In the genomic region with DNA sequence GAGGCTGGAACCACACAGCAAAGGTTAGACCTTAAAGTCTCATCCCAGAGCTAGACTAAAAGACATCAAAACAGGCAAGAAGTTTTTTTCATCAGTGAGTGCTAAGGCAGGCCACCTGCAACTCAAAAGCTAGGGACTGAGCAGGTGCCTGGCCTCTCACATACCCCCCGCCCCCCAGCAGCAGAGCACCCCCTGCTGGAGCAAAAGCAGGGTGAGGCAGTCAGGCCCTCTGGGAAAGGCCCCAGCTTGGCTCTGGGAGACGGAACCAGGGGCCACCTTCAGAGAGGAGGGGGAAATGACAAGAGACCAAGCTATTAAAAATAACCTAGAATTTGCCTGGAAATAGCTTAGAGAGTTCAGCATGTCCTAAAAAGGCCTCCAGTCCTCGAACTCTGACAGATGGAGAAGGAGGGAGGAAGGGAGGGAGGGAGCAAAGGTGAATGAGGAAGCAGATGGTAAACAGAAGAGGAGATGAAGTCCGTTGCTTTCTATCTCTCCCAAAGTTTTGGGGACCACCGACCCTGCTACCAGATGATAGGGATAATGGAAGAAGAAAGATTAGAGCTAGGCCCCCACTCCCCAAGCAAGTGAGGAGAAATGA, we compare ENCODE assay signal across 9 cellular contexts. TPM values are rescaled to one million over a fixed set of nuclear protein-coding genes. Genes with fewer than 3 reads are reported as not detected.
DNase-seq lines count a peak whose midpoint lies in the region; ATAC-seq and TF ChIP-seq lines count a peak whose summit lies in the region.
"Had no signal": no experiment of that assay in that cellular context is flagged by ENCODE, and none has a peak within 500 bp of the region (broad histone marks: within the 10 kb centered on the region; RNA-seq: fewer than 3 reads in every experiment).

No MANE protein-coding gene starts in this region.

- no peaks in the 10 kb centered on the region for H3K79me2 ChIP-seq in HCT116 (ENCODE audit: insufficient read depth, low read length)

- peak; percentile 42; the same call in 1 of the 2 replicates for TF ChIP-seq RAD21 in HCT116 (IDR thresholded peaks at IDR 0.05; ENCODE audit: low read depth)

- no peaks in the 10 kb centered on the region for H3K9me3 ChIP-seq in HCT116 (ENCODE audit: control insufficient read depth in 1 of 2, insufficient read depth in 1 of 2, low read depth in 1 of 2, low read length in 2 of 2)
- no peaks in the 10 kb centered on the region for H3K9me3 ChIP-seq in lower lobe of right lung

- peaks cover 4 to 15% of the 10 kb centered on the region in 2 experiments; a peak in 3 of 4 replicates for H3K4me1 ChIP-seq in HCT116 (ENCODE audit: control insufficient read depth in 1 of 2, insufficient read depth in 2 of 2, low read length in 2 of 2)
- peaks cover 21% of the 10 kb centered on the region for H3K4me1 ChIP-seq in lower lobe of right lung

- no peaks in the 10 kb centered on the region for H3K36me3 ChIP-seq in HCT116 (ENCODE audit: control insufficient read depth in 1 of 2, insufficient read depth in 2 of 2, low read length in 2 of 2)
- H3K36me3 ChIP-seq in brain microvascular endothelial cell (replicated peaks), result no peaks in the 10 kb centered on the region
- H3K36me3 ChIP-seq in lower lobe of right lung, result no peaks in the 10 kb centered on the region

- no peaks in the 10 kb centered on the region for H4K20me1 ChIP-seq in HCT116 (ENCODE audit: insufficient read depth)

- TF ChIP-seq POLR2A in HCT116 (IDR thresholded peaks at IDR 0.05; ENCODE audit: borderline replicate concordance, extremely low read depth, insufficient read depth, insufficient read length), result no peak

- no peak overlapping the region for H2AFZ ChIP-seq in HCT116 (ENCODE audit: low read depth, low read length, poor library complexity, severe bottlenecking)

- H3K27me3 ChIP-seq in HCT116 (ENCODE audit: insufficient read depth, low read length) (peaks cover 15% of the 10 kb centered on the region; the same call in 1 of the 2 replicates), brain microvascular endothelial cell (replicated peaks) (peaks cover 14% of the 10 kb centered on the region), lower lobe of right lung (ENCODE audit: low read depth) (peaks cover 14% of the 10 kb centered on the region)

- RAD21 ChIA-PET in HCT116 (lab: Charles Lee; ENCODE audit: low non-redundant PET in 1 of 2, low total read pairs in 2 of 2, uncharacterized antibody in 2 of 2, unreplicated experiment in 2 of 2), result no interaction called here

- no peak overlapping the region for H3K4me3 ChIP-seq in AG04449 (ENCODE audit: low read depth, low read length)
- no peak overlapping the region for H3K4me3 ChIP-seq in HCT116 (replicated peaks in 1 of 2; ENCODE audit: low read depth in 1 of 2, low read length in 2 of 2)
- no peak overlapping the region for H3K4me3 ChIP-seq in brain microvascular endothelial cell (ENCODE audit: low read depth, low read length)
- H3K4me3 ChIP-seq in lower lobe of right lung, result peak overlapping the region; percentile 65

- in situ Hi-C loops in brain microvascular endothelial cell (cut with HindIII; ENCODE audit: low pct_ligation_motif_present, low sequenced_read_pairs), result no loop called here

- H3K9me2 ChIP-seq in HCT116 (ENCODE audit: insufficient read depth), result no peaks in the 10 kb centered on the region

- CTCF ChIA-PET in AG04449 (lab: Yijun Ruan, JAX), result interaction anchor here (1.0 to 1.1 kb wide), 3 partner anchors 10 to 24 kb away, joined by 3 read pairs; no protein-coding TSS in a partner anchor
- CTCF ChIA-PET in HCT116 (lab: Charles Lee), result interaction anchor here (0.8 to 2.9 kb wide), 8 partner anchors 10 to 32 kb away, joined by 3 to 19 read pairs (median 4); partner anchors contain the start of genes BLOC1S1 and RDH5

- intact Hi-C loops in HCT116 (cut with micrococcal nuclease) (no loop called here), lower lobe of right lung (cut with DNase I) (no loop called here)

- DNase-seq in AG04449 (ENCODE audit: low read depth, low spot score) (no peak), HCT116 (ENCODE audit: low read depth, low spot score) (no peak), brain microvascular endothelial cell (no peak), lower lobe of right lung (no peak)
- DNase-seq in activated T-cell treated with anti-CD3 and anti-CD28 coated beads, Interleukin-2, amount 50 U/mL, for 48 hours, result no peak
- DNase-seq: NCI-H187 treated with DMSO at 0.1 percent for 48 hours had no signal

- BruUV-seq in HCT116 (replicated peaks; lab: Mats Ljungman, UMichigan), result no TSS peak

- peak; percentile 36 for TF ChIP-seq CTCF in AG04449 (IDR thresholded peaks at IDR 0.05; ENCODE audit: insufficient read depth, low read length, missing control alignments)
- TF ChIP-seq CTCF in HCT116 (IDR thresholded peaks at IDR 0.05 in 2 of 3, conservative IDR thresholded peaks at IDR 0.05 in 1 of 3; ENCODE audit: borderline replicate concordance in 1 of 3, insufficient read depth in 1 of 3, low read depth in 2 of 3, low read length in 2 of 3), result peak; percentile 67 to 70 (median 69); a peak in 5 of 6 replicates
- TF ChIP-seq CTCF in brain microvascular endothelial cell (IDR thresholded peaks at IDR 0.05; ENCODE audit: low read depth, low read length, missing control alignments), result peak; percentile 60
- no peak for TF ChIP-seq CTCF in lower lobe of right lung (IDR thresholded peaks at IDR 0.05)

- no peak overlapping the region for H3K4me2 ChIP-seq in HCT116 (ENCODE audit: low read length)

- H3K27ac ChIP-seq in HCT116 (ENCODE audit: low read depth, low read length), result no peak overlapping the region
- no peak overlapping the region for H3K27ac ChIP-seq in brain microvascular endothelial cell
- no peak overlapping the region for H3K27ac ChIP-seq in lower lobe of right lung

- ATAC-seq in HCT116, result peak; percentile 63
- no peak for ATAC-seq in lower lobe of right lung
- ATAC-seq in GM18519 (IDR thresholded peaks at IDR 0.05; ENCODE audit: low FRiP score, unreplicated experiment), result no peak
- ATAC-seq in HG02798 (IDR thresholded peaks at IDR 0.05; ENCODE audit: poor library complexity, unreplicated experiment), result no peak
- ATAC-seq in HG02884 (IDR thresholded peaks at IDR 0.05; ENCODE audit: unreplicated experiment), result no peak

- H3K9ac ChIP-seq in HCT116 (ENCODE audit: low read length), result no peak overlapping the region

- POLR2A ChIA-PET in AG04449 (lab: Yijun Ruan, JAX) (interaction anchor here (1.0 kb wide), 1 partner anchor 47 kb away, joined by 3 read pairs; no protein-coding TSS in a partner anchor), HCT116 (lab: Charles Lee) (no interaction called here)

TF ChIP-seq in HCT116, 20 proteins besides CTCF, POLR2A, EP300 and RAD21 (continues in another document):
- no peak for TF ChIP-seq YY1 (IDR thresholded peaks at IDR 0.05; ENCODE audit: extremely low read depth, insufficient replicate concordance, low read depth, low read length)
- no peak for TF ChIP-seq TCF7L2 (IDR thresholded peaks at IDR 0.05; ENCODE audit: borderline replicate concordance, extremely low read depth, insufficient read depth, insufficient read length)
- no peak for TF ChIP-seq EGR1 (IDR thresholded peaks at IDR 0.05; ENCODE audit: low read depth)
- no peak for TF ChIP-seq SP1 (IDR thresholded peaks at IDR 0.05; ENCODE audit: low read depth)
- TF ChIP-seq, protein P1, sequence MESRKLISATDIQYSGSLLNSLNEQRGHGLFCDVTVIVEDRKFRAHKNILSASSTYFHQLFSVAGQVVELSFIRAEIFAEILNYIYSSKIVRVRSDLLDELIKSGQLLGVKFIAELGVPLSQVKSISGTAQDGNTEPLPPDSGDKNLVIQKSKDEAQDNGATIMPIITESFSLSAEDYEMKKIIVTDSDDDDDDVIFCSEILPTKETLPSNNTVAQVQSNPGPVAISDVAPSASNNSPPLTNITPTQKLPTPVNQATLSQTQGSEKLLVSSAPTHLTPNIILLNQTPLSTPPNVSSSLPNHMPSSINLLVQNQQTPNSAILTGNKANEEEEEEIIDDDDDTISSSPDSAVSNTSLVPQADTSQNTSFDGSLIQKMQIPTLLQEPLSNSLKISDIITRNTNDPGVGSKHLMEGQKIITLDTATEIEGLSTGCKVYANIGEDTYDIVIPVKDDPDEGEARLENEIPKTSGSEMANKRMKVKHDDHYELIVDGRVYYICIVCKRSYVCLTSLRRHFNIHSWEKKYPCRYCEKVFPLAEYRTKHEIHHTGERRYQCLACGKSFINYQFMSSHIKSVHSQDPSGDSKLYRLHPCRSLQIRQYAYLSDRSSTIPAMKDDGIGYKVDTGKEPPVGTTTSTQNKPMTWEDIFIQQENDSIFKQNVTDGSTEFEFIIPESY (IDR thresholded peaks at IDR 0.05; ENCODE audit: extremely low read depth, insufficient replicate concordance, low read length), result no peak

RNA-seq across cellular contexts. Expression of gene ITGA7, which starts 1.8 kb away (rescaled TPM):
- total RNA-seq in HCT116 (2021; ENCODE audit: unreplicated experiment) (17.8 TPM), lower lobe of right lung (17.5 TPM)
- polyA plus RNA-seq in HCT116 (2012), result 14.7 and 15.0 TPM in 2 replicates

RNA-seq across cellular contexts. Expression of gene BLOC1S1, which starts 9.9 kb away (rescaled TPM):
- total RNA-seq in HCT116 (2021; ENCODE audit: unreplicated experiment) (85.5 TPM), lower lobe of right lung (134 TPM)
- 137 and 151 TPM in 2 replicates for polyA plus RNA-seq in HCT116 (2012)

RNA-seq across cellular contexts. Expression of gene RDH5, which starts 14.3 kb away (rescaled TPM):
- total RNA-seq in HCT116 (2021; ENCODE audit: unreplicated experiment) (6.2 TPM), lower lobe of right lung (11.1 TPM)
- 3.2 and 3.3 TPM in 2 replicates for polyA plus RNA-seq in HCT116 (2012)

RNA-seq across cellular contexts. Expression of gene CD63, which starts 22.9 kb away (rescaled TPM):
- 355 TPM for total RNA-seq in HCT116 (2021; ENCODE audit: unreplicated experiment)
- polyA plus RNA-seq in HCT116 (2012), result 349 and 393 TPM in 2 replicates
- total RNA-seq in lower lobe of right lung, result 1,142 TPM

RNA-seq across cellular contexts. Expression of gene GDF11, which starts 37.0 kb away (rescaled TPM):
- total RNA-seq in HCT116 (2021; ENCODE audit: unreplicated experiment) (5.3 TPM), lower lobe of right lung (3.8 TPM)
- 5.1 and 6.5 TPM in 2 replicates for polyA plus RNA-seq in HCT116 (2012)
